30 cellular contexts compared by ENCODE assay signal in the genomic region with DNA sequence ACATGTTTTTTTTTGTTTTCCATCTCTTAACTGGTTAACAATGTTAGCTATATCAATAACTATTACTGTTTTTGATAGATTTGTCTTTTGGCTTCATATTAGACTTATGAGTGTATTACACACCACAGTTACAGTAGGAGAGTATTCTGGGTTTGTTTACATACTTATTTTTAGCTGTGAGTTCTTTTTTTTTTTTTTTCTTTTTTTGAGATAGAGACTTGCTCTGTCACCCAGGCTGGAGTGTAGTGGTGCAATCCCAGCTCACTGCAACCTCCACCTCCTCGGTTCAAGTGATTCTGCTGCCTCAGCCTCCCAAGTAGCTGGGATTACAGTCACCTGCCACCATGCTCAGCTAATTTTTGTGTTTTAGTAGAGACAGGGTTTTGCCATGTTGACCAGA.
"Had no signal": no experiment of that assay in that cellular context is flagged by ENCODE, and none has a peak within 500 bp of the region (broad histone marks: within the 10 kb centered on the region; RNA-seq: fewer than 3 reads in every experiment).

No MANE protein-coding gene starts in this region.

- H3K27me3 ChIP-seq: brain microvascular endothelial cell had no signal

- H3K27ac ChIP-seq: brain microvascular endothelial cell, VCaP had no signal

- ATAC-seq: activated CD8-positive, alpha-beta memory T cell treated with anti-CD3 and anti-CD28 coated beads, Interleukin-2, amount 10 ng/mL, durations not matched to agents 7 days and 5 days; activated naive CD8-positive, alpha-beta T cell treated with anti-CD3 and anti-CD28 coated beads, Interleukin-2, amount 50 U/mL, for 24 hours; SK-N-SH treated with all-trans-retinoic acid at 6 μM for 48 hours had no signal

- H3K36me3 ChIP-seq: brain microvascular endothelial cell had no signal

- DNase-seq: activated B cell treated with CpG ODN at 0.5 μM for 24 hours; activated CD4-positive, alpha-beta memory T cell treated with anti-CD3 and anti-CD28 coated beads, Interleukin-2, amount 10 ng/mL, durations not matched to agents 7 days and 5 days; activated CD4-positive, alpha-beta T cell treated with anti-CD3 and anti-CD28 coated beads for 48 hours; activated CD4-positive, CD25-positive, alpha-beta regulatory T cell treated with anti-CD3 and anti-CD28 coated beads, Interleukin-2, amount 50 U/mL, for 72 hours; activated CD8-positive, alpha-beta memory T cell treated with anti-CD3 and anti-CD28 coated beads for 24 hours; activated CD8-positive, alpha-beta memory T cell treated with anti-CD3 and anti-CD28 coated beads, Interleukin-2, amount 10 ng/mL, durations not matched to agents 7 days and 5 days; activated CD8-positive, alpha-beta memory T cell treated with anti-CD3 and anti-CD28 coated beads, Interleukin-2, amount 50 U/mL, for 48 hours; activated effector memory CD4-positive, alpha-beta T cell treated with Interleukin-2 at 50 U/mL for 16 hours; activated naive CD4-positive, alpha-beta T cell treated with anti-CD3 and anti-CD28 coated beads, Interleukin-2, amount 10 ng/mL, durations not matched to agents 7 days and 5 days; activated naive CD8-positive, alpha-beta T cell treated with anti-CD3 and anti-CD28 coated beads, Interleukin-2, amount 50 U/mL, for 24 hours; activated T-cell treated with anti-CD3 and anti-CD28 coated beads, Interleukin-2, amount 50 U/mL, for 48 hours; anterior cingulate cortex; brain microvascular endothelial cell; NCI-H1048; NCI-H1105 treated with DMSO at 0.1 percent for 48 hours; NCI-H1436; NCI-H1694; NCI-H1930; NCI-H2081 treated with DMSO at 0.1 percent for 48 hours; NCI-H345; NCI-H524 treated with DMSO at 0.1 percent for 48 hours; NK-92 treated with Interleukin-12 subunit alpha and Interleukin-12 subunit beta, amount 100 ng/mL, for 24 hours; OCI-M1; SIG-M5; SW 1271; T-helper 1 cell; T-helper 2 cell; T-helper 9 cell had no signal
